In the genomic region with DNA sequence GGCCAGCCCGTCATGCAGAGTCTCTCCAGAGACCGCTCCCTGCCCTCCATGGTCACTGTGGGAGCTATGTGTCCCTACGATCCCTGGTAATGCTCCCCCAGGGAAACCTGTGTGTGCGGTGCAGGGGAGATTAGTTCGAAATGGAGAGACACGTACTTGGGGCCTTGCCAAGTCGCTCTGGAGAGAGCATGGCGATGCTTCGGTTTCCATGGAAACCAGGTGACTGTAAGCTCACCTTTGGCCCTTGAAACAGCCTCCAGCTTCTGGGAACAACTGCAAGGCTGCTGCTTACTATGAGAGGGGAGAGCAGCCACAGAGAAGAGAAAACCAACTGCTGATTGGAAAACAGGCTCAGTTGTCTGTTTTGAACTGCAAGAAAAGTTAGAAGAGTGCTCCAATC, we compare ENCODE assay signal across 21 cellular contexts.
"Had no signal": no experiment of that assay in that cellular context is flagged by ENCODE, and none has a peak within 500 bp of the region (broad histone marks: within the 10 kb centered on the region; RNA-seq: fewer than 3 reads in every experiment).

No MANE protein-coding gene starts in this region.

- H2AFZ ChIP-seq: parathyroid adenoma had no signal

- H3K36me3 Mint-ChIP-seq: naive B cell; stimulated activated memory B cell treated with anti-CD40 and anti-IgM and Interleukin-4, amounts not matched to agents 10 μg/mL and 1 μg/mL and 100 μg/mL, for 72 hours had no signal

- H3K27me3 Mint-ChIP-seq: naive B cell; stimulated activated memory B cell treated with anti-CD40 and anti-IgM and Interleukin-4, amounts not matched to agents 10 μg/mL and 1 μg/mL and 100 μg/mL, for 72 hours; stimulated activated naive CD8-positive, alpha-beta T cell treated with anti-CD3 and anti-CD28 coated beads, Interleukin-15, Interleukin-2, amounts not matched to agents 100 ng/mL and 50 ng/mL, for 24 hours had no signal

- H3K27me3 ChIP-seq: foreskin keratinocyte, spleen, tibial artery, upper lobe of right lung, vagina had no signal

- H3K27ac ChIP-seq: foreskin keratinocyte, parathyroid adenoma, spleen, tibial artery, upper lobe of right lung, vagina had no signal

- H3K4me1 Mint-ChIP-seq: naive B cell; nephron; stimulated activated memory B cell treated with anti-CD40 and anti-IgM and Interleukin-4, amounts not matched to agents 10 μg/mL and 1 μg/mL and 100 μg/mL, for 72 hours had no signal

- DNase-seq: effector CD4-positive, alpha-beta T cell; endodermal cell; erythroblast; foreskin keratinocyte; kidney; left colon; mesendoderm; naive B cell; spleen; stimulated activated CD4-positive, alpha-beta T cell treated with anti-CD3 and anti-CD28 coated beads, Interleukin-15, amount 100 ng/mL, for 24 hours; stimulated activated CD4-positive, alpha-beta T cell treated with anti-CD3 and anti-CD28 coated beads, Interleukin-1b, Interleukin-23, amount 100 ng/mL, for 48 hours; stimulated activated CD4-positive, alpha-beta T cell treated with anti-CD3 and anti-CD28 coated beads, Interleukin-4, amount 100 ng/mL, for 24 hours; tibial artery; upper lobe of right lung had no signal

- H3K27ac Mint-ChIP-seq: endodermal cell; naive B cell; nephron; stimulated activated memory B cell treated with anti-CD40 and anti-IgM and Interleukin-4, amounts not matched to agents 10 μg/mL and 1 μg/mL and 100 μg/mL, for 72 hours; stimulated activated naive CD8-positive, alpha-beta T cell treated with anti-CD3 and anti-CD28 coated beads, Interleukin-15, Interleukin-2, amounts not matched to agents 100 ng/mL and 50 ng/mL, for 24 hours had no signal

- H3K9ac ChIP-seq: parathyroid adenoma had no signal

- ATAC-seq: foreskin keratinocyte; left colon; sciatic nerve; stimulated activated memory B cell treated with anti-CD40 and anti-IgM and Interleukin-4, amounts not matched to agents 10 μg/mL and 1 μg/mL and 100 μg/mL, for 72 hours; upper lobe of right lung had no signal

- FAIRE-seq: endothelial cell of umbilical vein, kidney had no signal

- H3K4me3 ChIP-seq: spleen, tibial artery, upper lobe of right lung, vagina had no signal

- H3K36me3 ChIP-seq: spleen, tibial artery, upper lobe of right lung, vagina had no signal

- H3K9me3 Mint-ChIP-seq: endodermal cell, nephron had no signal

- H3K9me3 ChIP-seq: upper lobe of right lung, vagina had no signal

- H3K4me3 Mint-ChIP-seq: endodermal cell; naive B cell; nephron; stimulated activated memory B cell treated with anti-CD40 and anti-IgM and Interleukin-4, amounts not matched to agents 10 μg/mL and 1 μg/mL and 100 μg/mL, for 72 hours; stimulated activated naive CD8-positive, alpha-beta T cell treated with anti-CD3 and anti-CD28 coated beads, Interleukin-15, Interleukin-2, amounts not matched to agents 100 ng/mL and 50 ng/mL, for 24 hours had no signal

- H3K4me1 ChIP-seq: foreskin keratinocyte, parathyroid adenoma, spleen, tibial artery, upper lobe of right lung, vagina had no signal

- H3K79me2 ChIP-seq: parathyroid adenoma had no signal
